18 cellular contexts compared by ENCODE assay signal in the genomic region with DNA sequence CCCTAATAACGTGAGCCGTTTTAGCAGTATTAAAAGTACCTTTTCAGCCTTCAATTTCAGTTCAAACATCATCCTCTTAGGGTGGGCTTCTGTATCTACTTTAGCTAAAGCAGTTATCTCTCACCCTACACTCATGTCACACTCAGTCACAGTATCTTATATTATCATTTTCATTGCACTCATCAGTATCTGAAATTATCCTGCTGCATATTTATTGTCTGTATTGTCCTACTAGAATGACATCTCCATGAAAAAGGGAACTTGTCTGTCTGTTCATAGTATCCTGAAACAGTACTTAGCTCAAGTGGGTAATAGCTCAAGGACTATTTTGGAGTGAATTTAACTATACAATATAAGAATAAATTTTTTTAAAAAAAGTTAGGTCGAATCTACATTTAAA. TPM values are rescaled to one million over a fixed set of nuclear protein-coding genes. Genes with fewer than 3 reads are reported as not detected.
DNase-seq lines count a peak whose midpoint lies in the region; ATAC-seq and TF ChIP-seq lines count a peak whose summit lies in the region.
"Had no signal": no experiment of that assay in that cellular context is flagged by ENCODE, and none has a peak within 500 bp of the region (broad histone marks: within the 10 kb centered on the region; RNA-seq: fewer than 3 reads in every experiment).

No MANE protein-coding gene starts in this region.

- H3K9me3 ChIP-seq in Karpas-422 (ENCODE audit: low read length) (no peaks in the 10 kb centered on the region), ascending aorta (no peaks in the 10 kb centered on the region), right atrium auricular region (no peaks in the 10 kb centered on the region), suprapubic skin (no peaks in the 10 kb centered on the region), PC-9 (ENCODE audit: insufficient read depth, low read depth) (no peaks in the 10 kb centered on the region)
- H3K9me3 ChIP-seq: SJSA1, upper lobe of left lung had no signal

- H3K4me1 ChIP-seq in Karpas-422 (ENCODE audit: low read length) (peaks cover 87% of the 10 kb centered on the region), ascending aorta (no peaks in the 10 kb centered on the region), right atrium auricular region (peaks cover 0 to 18% of the 10 kb centered on the region in 2 donors), suprapubic skin (peaks cover 24% of the 10 kb centered on the region), PC-9 (replicated peaks; ENCODE audit: insufficient read depth) (no peaks in the 10 kb centered on the region)

- H3K36me3 ChIP-seq in Karpas-422 (ENCODE audit: insufficient read depth, low read length) (no peaks in the 10 kb centered on the region), ascending aorta (no peaks in the 10 kb centered on the region), right atrium auricular region (no peaks in the 10 kb centered on the region), suprapubic skin (no peaks in the 10 kb centered on the region), PC-9 (ENCODE audit: low read depth) (no peaks in the 10 kb centered on the region)
- H3K36me3 ChIP-seq: SJSA1, upper lobe of left lung had no signal

- no peaks in the 10 kb centered on the region for H3F3A ChIP-seq in PC-9 (ENCODE audit: insufficient read depth, low read depth)

- intact Hi-C loops in ascending aorta (cut with DNase I) (loop anchor here (5.0 kb wide), 1 partner anchor 1359 kb away; no protein-coding TSS in a partner anchor), PC-9 (cut with micrococcal nuclease; ENCODE audit: unreplicated experiment) (no loop called here)

- H3K4me2 ChIP-seq in Karpas-422 (ENCODE audit: low read depth, low read length, poor library complexity, severe bottlenecking) = peak overlapping the region; percentile 54
- H3K4me2 ChIP-seq in PC-9 = no peak overlapping the region
- H3K4me2 ChIP-seq: hepatocyte, smooth muscle cell had no signal

- TF ChIP-seq POLR2A in suprapubic skin (IDR thresholded peaks at IDR 0.05) = no peak

- no peak for TF ChIP-seq EP300 in suprapubic skin (IDR thresholded peaks at IDR 0.05)

- H3K4me3 ChIP-seq in Karpas-422 (ENCODE audit: low read length) (peak overlapping the region; percentile 25), ascending aorta (peak overlapping the region in 1 of 2 donors; percentile 55), right atrium auricular region (peak overlapping the region in 1 of 2 donors; percentile 20), suprapubic skin (no peak overlapping the region), PC-9 (no peak overlapping the region)
- H3K4me3 ChIP-seq: hepatocyte, smooth muscle cell had no signal

- BruUV-seq in PC-9 (replicated peaks; lab: Mats Ljungman, UMichigan) = no TSS peak

- POLR2A ChIA-PET in PC-9 (lab: Charles Lee; ENCODE audit: unreplicated experiment) = interaction anchor here (0.7 kb wide), 1 partner anchor 1814 kb away, joined by 5 read pairs; no protein-coding TSS in a partner anchor

- no peak for ATAC-seq in HG03139 (IDR thresholded peaks at IDR 0.05; ENCODE audit: unreplicated experiment)

- H3K27me3 ChIP-seq in Karpas-422 (ENCODE audit: low read length) = no peaks in the 10 kb centered on the region
- H3K27me3 ChIP-seq in ascending aorta = no peaks in the 10 kb centered on the region
- no peaks in the 10 kb centered on the region for H3K27me3 ChIP-seq in right atrium auricular region
- no peaks in the 10 kb centered on the region for H3K27me3 ChIP-seq in suprapubic skin
- H3K27me3 ChIP-seq in PC-9 (ENCODE audit: insufficient read depth, low read depth) = no peaks in the 10 kb centered on the region
- H3K27me3 ChIP-seq: hepatocyte, SJSA1, upper lobe of left lung had no signal

- peak overlapping the region; percentile 93 for H3K27ac ChIP-seq in Karpas-422 (ENCODE audit: low read length)
- H3K27ac ChIP-seq in ascending aorta = peak overlapping the region; percentile 12 to 69
- peak overlapping the region; percentile 81 to 85 for H3K27ac ChIP-seq in right atrium auricular region
- peak overlapping the region; percentile 60 for H3K27ac ChIP-seq in suprapubic skin
- H3K27ac ChIP-seq in PC-9 = no peak overlapping the region
- H3K27ac ChIP-seq: hepatocyte, HL-60, SJSA1 had no signal

- H3K9ac ChIP-seq in Karpas-422 (ENCODE audit: low read length) = peak overlapping the region; percentile 62

- DNase-seq in Karpas-422 (peak; percentile 52), ascending aorta (ENCODE audit: low spot score in 2 of 2) (no peak), right atrium auricular region (ENCODE audit: low spot score) (no peak), suprapubic skin (ENCODE audit: low spot score in 2 of 2) (no peak), H4 (ENCODE audit: low spot score) (no peak), PC-9 (no peak)
- DNase-seq: activated CD4-positive, alpha-beta T cell treated with anti-CD3 and anti-CD28 coated beads for 4 hours; activated naive CD4-positive, alpha-beta T cell treated with anti-CD3 and anti-CD28 coated beads for 36 hours; DMS79 treated with DMSO at 0.1 percent for 48 hours; KG1; NCI-H1417 treated with DMSO at 0.1 percent for 48 hours; occipital lobe; upper lobe of left lung had no signal

- H3K9me2 ChIP-seq in Karpas-422 (replicated peaks; ENCODE audit: insufficient read depth, low read length) = no peaks in the 10 kb centered on the region
- H3K9me2 ChIP-seq in PC-9 (ENCODE audit: insufficient read depth) = no peaks in the 10 kb centered on the region

- TF ChIP-seq CTCF in ascending aorta (IDR thresholded peaks at IDR 0.05) = no peak
- TF ChIP-seq CTCF in right atrium auricular region (IDR thresholded peaks at IDR 0.05) = no peak
- no peak for TF ChIP-seq CTCF in suprapubic skin (IDR thresholded peaks at IDR 0.05)
- no peak for TF ChIP-seq CTCF in PC-9 (conservative IDR thresholded peaks at IDR 0.05)

- CTCF ChIA-PET in PC-9 (lab: Charles Lee) = no interaction called here

- 30% methylated on average over 3 of the region's 3 CpGs for whole genome bisulfite sequencing in suprapubic skin

- peaks cover 3% of the 10 kb centered on the region for H3K79me2 ChIP-seq in Karpas-422 (ENCODE audit: low read length)
- H3K79me2 ChIP-seq in PC-9 (ENCODE audit: low read depth) = no peaks in the 10 kb centered on the region
- H3K79me2 ChIP-seq: hepatocyte had no signal

- peak overlapping the region; percentile 71; the same call in 1 of the 2 replicates for H2AFZ ChIP-seq in Karpas-422 (ENCODE audit: low read length)
- no peak overlapping the region for H2AFZ ChIP-seq in PC-9
- H2AFZ ChIP-seq: hepatocyte had no signal

- H4K20me1 ChIP-seq in Karpas-422 (ENCODE audit: insufficient read depth, low read depth, low read length) = no peaks in the 10 kb centered on the region
- no peaks in the 10 kb centered on the region for H4K20me1 ChIP-seq in PC-9 (ENCODE audit: insufficient read depth)

RNA-seq across cellular contexts. Expression of a gene that starts 19.9 kb away (rescaled TPM):
- total RNA-seq in Karpas-422 (2014; rRNA removed; shearing (Covaris generic); ENCODE audit: low replicate concordance) = 144 and 321 TPM in 2 replicates
- total RNA-seq in ascending aorta (6.2 TPM), right atrium auricular region (1 to 10 TPM; 3.3 to 4.9 TPM), suprapubic skin (10 to 100 TPM; 10.7 to 25.8 (median 12.2) TPM), PC-9 (2021) (14.2 and 20.4 TPM in 2 replicates)
- total RNA-seq in H4 (2014; rRNA removed; shearing (Covaris generic)) = 38.2 and 41.5 TPM in 2 replicates
